ENCODE assay signal across 18 cellular contexts in the genomic region with DNA sequence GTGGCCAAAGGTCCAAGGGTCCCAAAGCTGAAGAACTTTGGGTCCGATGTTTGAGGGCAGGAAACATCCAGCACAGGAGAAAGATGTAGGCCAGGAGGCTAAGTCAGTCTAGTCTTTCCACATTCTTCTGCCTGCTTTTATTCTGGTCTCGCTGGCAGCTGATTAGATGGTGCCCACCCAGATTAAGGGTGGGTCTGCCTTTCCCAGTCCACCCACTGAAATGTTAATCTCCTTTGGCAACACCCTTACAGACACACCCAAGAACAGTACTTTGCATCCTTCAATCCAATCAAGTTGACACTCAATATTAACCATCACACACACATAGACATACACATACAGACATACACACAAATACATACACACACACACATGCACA. TPM values are rescaled to one million over a fixed set of nuclear protein-coding genes. Genes with fewer than 3 reads are reported as not detected.
"Had no signal": no experiment of that assay in that cellular context is flagged by ENCODE, and none has a peak within 500 bp of the region (broad histone marks: within the 10 kb centered on the region; RNA-seq: fewer than 3 reads in every experiment).

No MANE protein-coding gene starts in this region.

RNA-seq across cellular contexts. Expression of a gene that starts 29.2 kb away (rescaled TPM):
- total RNA-seq: activated CD4-positive, alpha-beta memory T cell treated with anti-CD3 and anti-CD28 coated beads, Interleukin-2, amount 10 ng/mL, durations not matched to agents 7 days and 5 days; activated CD4-positive, alpha-beta T cell treated with anti-CD3 and anti-CD28 coated beads, Interleukin-2, amount 10 ng/mL, durations not matched to agents 7 days and 5 days; activated naive CD4-positive, alpha-beta T cell treated with anti-CD3 and anti-CD28 coated beads, Interleukin-2, amount 50 U/mL, for 72 hours; activated naive CD8-positive, alpha-beta T cell treated with anti-CD3 and anti-CD28 coated beads, Interleukin-2, amount 10 ng/mL, durations not matched to agents 7 days and 5 days; activated T-cell treated with anti-CD3 and anti-CD28 coated beads, Interleukin-2, amount 50 U/mL, for 72 hours; ascending aorta; breast epithelium; cardiac muscle cell; dermis blood vessel endothelial cell; endothelial cell of umbilical vein; esophagus squamous epithelium; fibroblast of villous mesenchyme; gastroesophageal sphincter; glomerular endothelial cell; T-helper 1 cell treated with Interleukin-12 subunit alpha and Interleukin-12 subunit beta and Interleukin-4 antibody, amounts not matched to agents 30 ng/mL and 1 ng/mL, for 36 hours; WTC11 had no signal
- polyA plus RNA-seq: cardiac muscle cell, endothelial cell of umbilical vein, esophagus had no signal

RNA-seq across cellular contexts. Expression of a gene that starts 53.9 kb away (rescaled TPM):
- total RNA-seq: activated CD4-positive, alpha-beta memory T cell treated with anti-CD3 and anti-CD28 coated beads, Interleukin-2, amount 10 ng/mL, durations not matched to agents 7 days and 5 days; activated CD4-positive, alpha-beta T cell treated with anti-CD3 and anti-CD28 coated beads, Interleukin-2, amount 10 ng/mL, durations not matched to agents 7 days and 5 days; activated naive CD4-positive, alpha-beta T cell treated with anti-CD3 and anti-CD28 coated beads, Interleukin-2, amount 50 U/mL, for 72 hours; activated naive CD8-positive, alpha-beta T cell treated with anti-CD3 and anti-CD28 coated beads, Interleukin-2, amount 10 ng/mL, durations not matched to agents 7 days and 5 days; activated T-cell treated with anti-CD3 and anti-CD28 coated beads, Interleukin-2, amount 50 U/mL, for 72 hours; ascending aorta; cardiac muscle cell; dermis blood vessel endothelial cell; endothelial cell of umbilical vein; esophagus squamous epithelium; fibroblast of lung; fibroblast of villous mesenchyme; gastroesophageal sphincter; glomerular endothelial cell; T-helper 1 cell treated with Interleukin-12 subunit alpha and Interleukin-12 subunit beta and Interleukin-4 antibody, amounts not matched to agents 30 ng/mL and 1 ng/mL, for 36 hours; WTC11 had no signal
- polyA plus RNA-seq: cardiac muscle cell, endothelial cell of umbilical vein, fibroblast of lung had no signal
